ENCODE assay signal across 1 cellular context in the genomic region with DNA sequence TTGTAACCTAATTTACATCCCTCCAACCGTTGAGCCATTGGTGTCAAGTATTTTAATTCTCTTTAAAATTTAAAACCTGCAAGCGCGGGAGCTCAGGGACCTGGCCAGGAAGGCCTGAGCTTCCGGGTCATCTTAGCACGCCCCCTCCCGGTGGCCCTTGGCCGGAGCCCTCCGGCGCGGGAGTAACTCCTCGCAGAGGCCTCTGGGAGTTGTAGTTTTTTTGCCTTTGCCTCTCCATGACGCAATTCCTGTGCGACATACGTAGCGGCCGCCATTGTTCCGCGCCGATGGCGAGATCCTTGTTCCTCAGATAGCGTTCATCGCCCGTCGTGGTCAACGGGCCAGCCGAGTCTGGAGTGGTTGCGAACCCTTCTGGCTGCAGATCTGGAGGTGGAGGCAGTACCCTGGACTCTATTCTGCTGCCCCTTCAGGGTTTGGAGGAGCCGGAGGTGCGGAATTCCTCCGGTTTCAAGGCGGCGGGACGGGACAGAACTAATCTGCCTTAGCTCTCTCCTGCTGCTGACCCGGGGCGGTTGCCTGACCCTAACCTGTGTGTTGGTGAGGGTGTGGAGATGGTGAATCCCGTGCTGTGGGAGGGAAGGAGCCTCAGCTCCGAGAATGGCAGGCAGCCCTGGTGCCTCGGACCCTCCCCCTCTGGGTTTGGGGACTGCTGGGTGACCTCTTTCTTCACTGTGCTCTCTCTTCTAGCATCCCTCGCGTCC.
TF ChIP-seq lines count a peak whose summit lies in the region.

Gene ZNF268, plus strand, starts transcription at position 258 of the 722 bp plus-strand sequence. CDS start 503 bp downstream, outside the sequence.

TF ChIP-seq in HepG2, 621 proteins besides CTCF, POLR2A, EP300 and RAD21 (continued from another document and continues in another):
- peak; percentile 82; the same call in 1 of the 2 replicates for TF ChIP-seq FOXK1 (CRISPR knock-in tag; IDR thresholded peaks at IDR 0.05; ENCODE audit: borderline replicate concordance, low read depth)
- TF ChIP-seq CEBPG (CRISPR knock-in tag; IDR thresholded peaks at IDR 0.05), result peak; percentile 83
- no peak for TF ChIP-seq MAF1 (CRISPR knock-in tag; IDR thresholded peaks at IDR 0.05; ENCODE audit: borderline replicate concordance)
- TF ChIP-seq ZNF644 (CRISPR knock-in tag; IDR thresholded peaks at IDR 0.05; ENCODE audit: low read depth), result no peak
- TF ChIP-seq, protein P1, sequence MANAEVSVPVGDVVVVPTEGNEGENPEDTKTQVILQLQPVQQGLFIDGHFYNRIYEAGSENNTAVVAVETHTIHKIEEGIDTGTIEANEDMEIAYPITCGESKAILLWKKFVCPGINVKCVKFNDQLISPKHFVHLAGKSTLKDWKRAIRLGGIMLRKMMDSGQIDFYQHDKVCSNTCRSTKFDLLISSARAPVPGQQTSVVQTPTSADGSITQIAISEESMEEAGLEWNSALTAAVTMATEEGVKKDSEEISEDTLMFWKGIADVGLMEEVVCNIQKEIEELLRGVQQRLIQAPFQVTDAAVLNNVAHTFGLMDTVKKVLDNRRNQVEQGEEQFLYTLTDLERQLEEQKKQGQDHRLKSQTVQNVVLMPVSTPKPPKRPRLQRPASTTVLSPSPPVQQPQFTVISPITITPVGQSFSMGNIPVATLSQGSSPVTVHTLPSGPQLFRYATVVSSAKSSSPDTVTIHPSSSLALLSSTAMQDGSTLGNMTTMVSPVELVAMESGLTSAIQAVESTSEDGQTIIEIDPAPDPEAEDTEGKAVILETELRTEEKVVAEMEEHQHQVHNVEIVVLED (CRISPR knock-in tag; IDR thresholded peaks at IDR 0.05; ENCODE audit: borderline replicate concordance), result peak; percentile 96
- TF ChIP-seq, protein P2, sequence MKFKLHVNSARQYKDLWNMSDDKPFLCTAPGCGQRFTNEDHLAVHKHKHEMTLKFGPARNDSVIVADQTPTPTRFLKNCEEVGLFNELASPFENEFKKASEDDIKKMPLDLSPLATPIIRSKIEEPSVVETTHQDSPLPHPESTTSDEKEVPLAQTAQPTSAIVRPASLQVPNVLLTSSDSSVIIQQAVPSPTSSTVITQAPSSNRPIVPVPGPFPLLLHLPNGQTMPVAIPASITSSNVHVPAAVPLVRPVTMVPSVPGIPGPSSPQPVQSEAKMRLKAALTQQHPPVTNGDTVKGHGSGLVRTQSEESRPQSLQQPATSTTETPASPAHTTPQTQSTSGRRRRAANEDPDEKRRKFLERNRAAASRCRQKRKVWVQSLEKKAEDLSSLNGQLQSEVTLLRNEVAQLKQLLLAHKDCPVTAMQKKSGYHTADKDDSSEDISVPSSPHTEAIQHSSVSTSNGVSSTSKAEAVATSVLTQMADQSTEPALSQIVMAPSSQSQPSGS (CRISPR knock-in tag; IDR thresholded peaks at IDR 0.05), result peak; percentile 80; the same call in 1 of the 2 replicates
- no peak for TF ChIP-seq ZIK1 (CRISPR knock-in tag; IDR thresholded peaks at IDR 0.05; ENCODE audit: borderline replicate concordance, low read depth)
- TF ChIP-seq ZBTB8A (CRISPR knock-in tag; IDR thresholded peaks at IDR 0.05; ENCODE audit: borderline replicate concordance, low read depth), result no peak
- no peak for TF ChIP-seq ZMAT3 (CRISPR knock-in tag; conservative IDR thresholded peaks at IDR 0.05)
- TF ChIP-seq ZMYM4 (CRISPR knock-in tag; IDR thresholded peaks at IDR 0.05), result peak; percentile 97
- peak; percentile 70; the same call in 1 of the 2 replicates for TF ChIP-seq ZNF430 (CRISPR knock-in tag; IDR thresholded peaks at IDR 0.05)
- no peak for TF ChIP-seq PRMT3 (CRISPR knock-in tag; IDR thresholded peaks at IDR 0.05; ENCODE audit: borderline replicate concordance, low read depth)
- peak in 1 of 2 experiments; percentile 94; a peak in 2 of 4 replicates for TF ChIP-seq ATF4 (CRISPR knock-in tag; IDR thresholded peaks at IDR 0.05)
- TF ChIP-seq ZBTB21 (CRISPR knock-in tag; IDR thresholded peaks at IDR 0.05), result peak; percentile 75; the same call in 1 of the 2 replicates
- TF ChIP-seq ZSCAN9 (CRISPR knock-in tag; IDR thresholded peaks at IDR 0.05; ENCODE audit: borderline replicate concordance), result 0 out of 2 replicates have a peak, but pooled peaks have one; percentile 19
- no peak for TF ChIP-seq NFAT5 (CRISPR knock-in tag; IDR thresholded peaks at IDR 0.05)
- no peak for TF ChIP-seq ZNF761 (CRISPR knock-in tag; conservative IDR thresholded peaks at IDR 0.05)
- peak; percentile 69 for TF ChIP-seq GATAD2A (CRISPR knock-in tag; IDR thresholded peaks at IDR 0.05)
- TF ChIP-seq, protein P3, sequence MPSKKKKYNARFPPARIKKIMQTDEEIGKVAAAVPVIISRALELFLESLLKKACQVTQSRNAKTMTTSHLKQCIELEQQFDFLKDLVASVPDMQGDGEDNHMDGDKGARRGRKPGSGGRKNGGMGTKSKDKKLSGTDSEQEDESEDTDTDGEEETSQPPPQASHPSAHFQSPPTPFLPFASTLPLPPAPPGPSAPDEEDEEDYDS (CRISPR knock-in tag; IDR thresholded peaks at IDR 0.05), result peak; percentile 57; the same call in 1 of the 2 replicates
- TF ChIP-seq FLYWCH1 (CRISPR knock-in tag; IDR thresholded peaks at IDR 0.05), result no peak
- TF ChIP-seq ISL2 (CRISPR knock-in tag; IDR thresholded peaks at IDR 0.05), result peak; percentile 74
- peak; percentile 35; the same call in 1 of the 2 replicates for TF ChIP-seq RELA (CRISPR knock-in tag; IDR thresholded peaks at IDR 0.05)
- TF ChIP-seq, protein P4, sequence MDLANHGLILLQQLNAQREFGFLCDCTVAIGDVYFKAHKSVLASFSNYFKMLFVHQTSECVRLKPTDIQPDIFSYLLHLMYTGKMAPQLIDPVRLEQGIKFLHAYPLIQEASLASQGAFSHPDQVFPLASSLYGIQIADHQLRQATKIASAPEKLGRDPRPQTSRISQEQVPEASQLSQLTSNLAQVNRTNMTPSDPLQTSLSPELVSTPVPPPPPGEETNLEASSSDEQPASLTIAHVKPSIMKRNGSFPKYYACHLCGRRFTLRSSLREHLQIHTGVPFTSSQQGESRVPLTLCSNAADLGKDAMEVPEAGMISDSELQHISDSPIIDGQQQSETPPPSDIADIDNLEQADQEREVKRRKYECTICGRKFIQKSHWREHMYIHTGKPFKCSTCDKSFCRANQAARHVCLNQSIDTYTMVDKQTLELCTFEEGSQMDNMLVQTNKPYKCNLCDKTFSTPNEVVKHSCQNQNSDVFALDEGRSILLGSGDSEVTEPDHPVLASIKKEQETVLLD (CRISPR knock-in tag; IDR thresholded peaks at IDR 0.05; ENCODE audit: low read depth), result peak; percentile 58; the same call in 1 of the 2 replicates
- TF ChIP-seq ZNF777 (CRISPR knock-in tag; IDR thresholded peaks at IDR 0.05), result 0 out of 2 replicates have a peak, but pooled peaks have one; percentile 35
- TF ChIP-seq ETV6 (CRISPR knock-in tag; conservative IDR thresholded peaks at IDR 0.05), result 0 out of 2 replicates have a peak, but pooled peaks have one; percentile 27
- TF ChIP-seq PHF5A (CRISPR knock-in tag; IDR thresholded peaks at IDR 0.05; ENCODE audit: low read depth, unreplicated experiment), result peak; percentile 67
- TF ChIP-seq, protein P5, sequence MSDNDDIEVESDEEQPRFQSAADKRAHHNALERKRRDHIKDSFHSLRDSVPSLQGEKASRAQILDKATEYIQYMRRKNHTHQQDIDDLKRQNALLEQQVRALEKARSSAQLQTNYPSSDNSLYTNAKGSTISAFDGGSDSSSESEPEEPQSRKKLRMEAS (IDR thresholded peaks at IDR 0.05), result peak; percentile 65; the same call in 1 of the 2 replicates
- TF ChIP-seq CREBL2 (CRISPR knock-in tag; IDR thresholded peaks at IDR 0.05; ENCODE audit: borderline replicate concordance), result no peak
- 0 out of 2 replicates have a peak, but pooled peaks have one; percentile 67 for TF ChIP-seq THRA (CRISPR knock-in tag; IDR thresholded peaks at IDR 0.05; ENCODE audit: borderline replicate concordance)
- TF ChIP-seq ZNF331 (CRISPR knock-in tag; IDR thresholded peaks at IDR 0.05), result peak; percentile 43; the same call in 1 of the 2 replicates
- peak; percentile 59; the same call in 1 of the 2 replicates for TF ChIP-seq ELF4 (CRISPR knock-in tag; IDR thresholded peaks at IDR 0.05; ENCODE audit: borderline replicate concordance)
- TF ChIP-seq NONO (IDR thresholded peaks at IDR 0.05), result no peak
- peak; percentile 74; the same call in 1 of the 2 replicates for TF ChIP-seq NONO (CRISPR knock-in tag; conservative IDR thresholded peaks at IDR 0.05)
- peak; percentile 54; the same call in 1 of the 2 replicates for TF ChIP-seq TARDBP (CRISPR knock-in tag; IDR thresholded peaks at IDR 0.05)
- TF ChIP-seq ZZZ3 (CRISPR knock-in tag; IDR thresholded peaks at IDR 0.05; ENCODE audit: borderline replicate concordance), result peak; percentile 49; the same call in 1 of the 2 replicates
- peak; percentile 13; the same call in 1 of the 2 replicates for TF ChIP-seq SMC3 (IDR thresholded peaks at IDR 0.05; ENCODE audit: low read length)
- peak; percentile 92 for TF ChIP-seq YEATS2 (CRISPR knock-in tag; IDR thresholded peaks at IDR 0.05; ENCODE audit: borderline replicate concordance)
- no peak for TF ChIP-seq ZNF280B (CRISPR knock-in tag; IDR thresholded peaks at IDR 0.05; ENCODE audit: borderline replicate concordance)
- TF ChIP-seq TERF1 (CRISPR knock-in tag; IDR thresholded peaks at IDR 0.05), result 0 out of 2 replicates have a peak, but pooled peaks have one; percentile 52
- peak; percentile 32; the same call in 1 of the 2 replicates for TF ChIP-seq ZNF547 (CRISPR knock-in tag; IDR thresholded peaks at IDR 0.05)
